10 cellular contexts compared by ENCODE assay signal in genomic region chr3:71905426-71905825, GRCh38.
A peak's percentile ranks its signal among the peaks of the same experiment; 100 is the strongest.
DNase-seq lines count a peak whose midpoint lies in the region; ATAC-seq, FAIRE-seq and TF ChIP-seq lines count a peak whose summit lies in the region.
"Had no signal": no experiment of that assay in that cellular context is flagged by ENCODE, and none has a peak within 500 bp of the region (broad histone marks: within the 10 kb centered on the region; RNA-seq: fewer than 3 reads in every experiment).

No MANE protein-coding gene starts in this region.

- H3K27me3 ChIP-seq in uterus (no peaks in the 10 kb centered on the region), neural progenitor cell (no peaks in the 10 kb centered on the region)

- no peak overlapping the region for H2AFZ ChIP-seq in neural progenitor cell (replicated peaks)

- H3K27ac Mint-ChIP-seq in IgD-negative memory B cell: peak overlapping the region; percentile 65 to 74 (median 69)
- no peak overlapping the region for H3K27ac Mint-ChIP-seq in neural progenitor cell

- H3K36me3 ChIP-seq in uterus (no peaks in the 10 kb centered on the region), neural progenitor cell (no peaks in the 10 kb centered on the region)
- H3K36me3 ChIP-seq: WERI-Rb-1 had no signal

- no peak overlapping the region for H3K4me3 ChIP-seq in uterus
- no peak overlapping the region for H3K4me3 ChIP-seq in neural progenitor cell

- FAIRE-seq in H54 (lab: Jason Lieb, UNC): no peak

- no peaks in the 10 kb centered on the region for H3K79me2 ChIP-seq in neural progenitor cell (ENCODE audit: low read depth)

- H3K9me3 ChIP-seq in uterus (no peaks in the 10 kb centered on the region), neural progenitor cell (ENCODE audit: low read depth) (no peaks in the 10 kb centered on the region)

- no peak for TF ChIP-seq CTCF in uterus (IDR thresholded peaks at IDR 0.05)
- no peak for TF ChIP-seq CTCF in neural progenitor cell (IDR thresholded peaks at IDR 0.05)

- intact Hi-C loops in uterus (cut with DNase I; ENCODE audit: low total_unique reads): no loop called here

- H3K4me1 ChIP-seq in uterus: no peaks in the 10 kb centered on the region
- H3K4me1 ChIP-seq in neural progenitor cell: peaks cover 12% of the 10 kb centered on the region

- H3K27ac ChIP-seq in uterus (no peak overlapping the region), neural progenitor cell (no peak overlapping the region)
- H3K27ac ChIP-seq: WERI-Rb-1 had no signal

- TF ChIP-seq POLR2A in uterus (IDR thresholded peaks at IDR 0.05) (no peak), H54 (IDR thresholded peaks at IDR 0.05; ENCODE audit: low read depth, low read length) (no peak)

- DNase-seq in medulla oblongata (ENCODE audit: extremely low spot score) (peak; percentile 58), uterus (no peak), GM19240 (ENCODE audit: insufficient read length, low spot score) (no peak), neural progenitor cell (ENCODE audit: low spot score) (no peak), H54 (ENCODE audit: insufficient read length, low spot score) (no peak)
- DNase-seq: NCI-H1436 treated with DMSO at 0.1 percent for 48 hours, WERI-Rb-1 had no signal

- no peak overlapping the region for H3K4me2 ChIP-seq in neural progenitor cell

- H3K36me3 Mint-ChIP-seq in IgD-negative memory B cell (no peaks in the 10 kb centered on the region), neural progenitor cell (no peaks in the 10 kb centered on the region)

- peak; percentile 85 for ATAC-seq in GM18868 (IDR thresholded peaks at IDR 0.05; ENCODE audit: unreplicated experiment)
- ATAC-seq in HG02623 (IDR thresholded peaks at IDR 0.05; ENCODE audit: unreplicated experiment): peak; percentile 80

- no peak overlapping the region for H3K9ac ChIP-seq in neural progenitor cell

- no peaks in the 10 kb centered on the region for H4K20me1 ChIP-seq in neural progenitor cell (ENCODE audit: low read depth)

- H3K9me3 Mint-ChIP-seq in IgD-negative memory B cell (peaks cover 0 to 2% (median 0%) of the 10 kb centered on the region in 3 donors), neural progenitor cell (no peaks in the 10 kb centered on the region)

- peaks cover 19 to 37% (median 20%) of the 10 kb centered on the region in 3 donors for H3K4me1 Mint-ChIP-seq in IgD-negative memory B cell
- H3K4me1 Mint-ChIP-seq in neural progenitor cell: peaks cover 11% of the 10 kb centered on the region

- peak overlapping the region in 3 of 4 donors; percentile 15 to 78 (median 73) for H3K4me3 Mint-ChIP-seq in IgD-negative memory B cell
- H3K4me3 Mint-ChIP-seq in neural progenitor cell: no peak overlapping the region

- H3K27me3 Mint-ChIP-seq in IgD-negative memory B cell (peaks cover 81% of the 10 kb centered on the region), neural progenitor cell (ENCODE audit: insufficient read depth, low read depth) (no peaks in the 10 kb centered on the region)

- H3F3A ChIP-seq in neural progenitor cell (ENCODE audit: low read depth): no peaks in the 10 kb centered on the region
